4 cellular contexts compared by ENCODE assay signal in genomic region chr16:28417033-28417432, GRCh38. TPM values are rescaled to one million over a fixed set of nuclear protein-coding genes. Genes with fewer than 3 reads are reported as not detected.
"Had no signal": no experiment of that assay in that cellular context is flagged by ENCODE, and none has a peak within 500 bp of the region (broad histone marks: within the 10 kb centered on the region; RNA-seq: fewer than 3 reads in every experiment).

No MANE protein-coding gene starts in this region.

RNA-seq across cellular contexts. Expression of gene NPIPB7, which starts 55.1 kb away (rescaled TPM):
- total RNA-seq: HT-29, HT1080, IMR-90, K562 had no signal
